ENCODE assay signal across 1 cellular context in the genomic region with DNA sequence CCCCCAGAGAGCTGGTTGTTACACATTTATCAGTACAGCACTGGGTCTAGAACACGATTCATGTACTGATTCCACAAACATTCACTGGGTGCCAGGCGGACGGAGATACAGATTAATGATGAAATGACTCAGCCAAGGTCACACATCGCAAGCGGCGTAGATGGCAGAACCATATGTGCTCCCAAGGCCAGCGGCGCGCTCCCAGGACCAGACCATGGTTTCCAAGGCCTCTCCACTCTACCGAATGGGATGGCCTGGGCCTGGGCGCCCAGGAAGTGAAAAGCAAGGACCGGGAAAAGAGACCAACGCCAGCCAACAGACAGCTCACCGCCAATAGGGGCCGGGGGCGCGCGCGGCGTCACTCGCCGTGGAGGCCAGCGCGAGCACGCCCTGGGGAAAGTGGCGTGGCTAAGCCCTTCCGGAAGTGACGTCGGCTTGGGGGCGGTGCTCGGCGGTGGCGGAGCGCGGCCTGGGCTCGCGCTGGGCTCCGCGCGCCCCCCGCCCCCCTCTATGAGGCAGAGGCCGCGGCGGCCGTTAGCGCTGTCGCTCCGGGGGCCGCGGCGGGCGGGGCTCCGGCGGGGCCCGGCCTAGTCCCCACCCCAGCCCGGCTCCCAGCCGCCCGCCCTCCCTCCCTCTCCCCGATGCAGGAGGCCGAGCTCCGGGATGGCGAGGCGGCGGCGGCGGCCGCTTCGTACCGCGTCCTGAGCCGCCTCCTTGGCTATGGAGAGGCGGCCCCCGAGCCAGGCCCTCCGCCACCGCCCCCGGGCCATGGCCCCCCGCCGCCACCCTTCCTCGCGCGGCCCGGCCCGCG.
TF ChIP-seq lines count a peak whose summit lies in the region.

A gene with protein sequence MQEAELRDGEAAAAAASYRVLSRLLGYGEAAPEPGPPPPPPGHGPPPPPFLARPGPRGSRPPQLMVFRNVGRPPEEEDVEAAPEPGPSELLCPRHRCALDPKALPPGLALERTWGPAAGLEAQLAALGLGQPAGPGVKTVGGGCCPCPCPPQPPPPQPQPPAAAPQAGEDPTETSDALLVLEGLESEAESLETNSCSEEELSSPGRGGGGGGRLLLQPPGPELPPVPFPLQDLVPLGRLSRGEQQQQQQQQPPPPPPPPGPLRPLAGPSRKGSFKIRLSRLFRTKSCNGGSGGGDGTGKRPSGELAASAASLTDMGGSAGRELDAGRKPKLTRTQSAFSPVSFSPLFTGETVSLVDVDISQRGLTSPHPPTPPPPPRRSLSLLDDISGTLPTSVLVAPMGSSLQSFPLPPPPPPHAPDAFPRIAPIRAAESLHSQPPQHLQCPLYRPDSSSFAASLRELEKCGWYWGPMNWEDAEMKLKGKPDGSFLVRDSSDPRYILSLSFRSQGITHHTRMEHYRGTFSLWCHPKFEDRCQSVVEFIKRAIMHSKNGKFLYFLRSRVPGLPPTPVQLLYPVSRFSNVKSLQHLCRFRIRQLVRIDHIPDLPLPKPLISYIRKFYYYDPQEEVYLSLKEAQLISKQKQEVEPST (plus strand): TSS at position 433 of the 811 bp plus-strand sequence. CDS start 209 bp downstream, at position 642.

TF ChIP-seq in HepG2, 621 proteins besides CTCF, POLR2A, EP300 and RAD21 (continued from another document and continues in another):
- TF ChIP-seq, protein P1, sequence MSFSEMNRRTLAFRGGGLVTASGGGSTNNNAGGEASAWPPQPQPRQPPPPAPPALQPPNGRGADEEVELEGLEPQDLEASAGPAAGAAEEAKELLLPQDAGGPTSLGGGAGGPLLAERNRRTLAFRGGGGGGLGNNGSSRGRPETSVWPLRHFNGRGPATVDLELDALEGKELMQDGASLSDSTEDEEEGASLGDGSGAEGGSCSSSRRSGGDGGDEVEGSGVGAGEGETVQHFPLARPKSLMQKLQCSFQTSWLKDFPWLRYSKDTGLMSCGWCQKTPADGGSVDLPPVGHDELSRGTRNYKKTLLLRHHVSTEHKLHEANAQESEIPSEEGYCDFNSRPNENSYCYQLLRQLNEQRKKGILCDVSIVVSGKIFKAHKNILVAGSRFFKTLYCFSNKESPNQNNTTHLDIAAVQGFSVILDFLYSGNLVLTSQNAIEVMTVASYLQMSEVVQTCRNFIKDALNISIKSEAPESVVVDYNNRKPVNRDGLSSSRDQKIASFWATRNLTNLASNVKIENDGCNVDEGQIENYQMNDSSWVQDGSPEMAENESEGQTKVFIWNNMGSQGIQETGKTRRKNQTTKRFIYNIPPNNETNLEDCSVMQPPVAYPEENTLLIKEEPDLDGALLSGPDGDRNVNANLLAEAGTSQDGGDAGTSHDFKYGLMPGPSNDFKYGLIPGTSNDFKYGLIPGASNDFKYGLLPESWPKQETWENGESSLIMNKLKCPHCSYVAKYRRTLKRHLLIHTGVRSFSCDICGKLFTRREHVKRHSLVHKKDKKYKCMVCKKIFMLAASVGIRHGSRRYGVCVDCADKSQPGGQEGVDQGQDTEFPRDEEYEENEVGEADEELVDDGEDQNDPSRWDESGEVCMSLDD (CRISPR knock-in tag; IDR thresholded peaks at IDR 0.05; ENCODE audit: borderline replicate concordance), result 0 out of 2 replicates have a peak, but pooled peaks have one; percentile 46
- TF ChIP-seq ZBTB7B (CRISPR knock-in tag; IDR thresholded peaks at IDR 0.05), result peak; percentile 63; the same call in 1 of the 2 replicates
- peak; percentile 87 for TF ChIP-seq ELF1 (CRISPR knock-in tag; IDR thresholded peaks at IDR 0.05)
- peak; percentile 74; the same call in 1 of the 2 replicates for TF ChIP-seq NKX3-1 (CRISPR knock-in tag; IDR thresholded peaks at IDR 0.05)
- TF ChIP-seq SRSF1 (optimal IDR thresholded peaks at IDR 0.05; ENCODE audit: low read depth, low read length), result no peak
- TF ChIP-seq, protein P2, sequence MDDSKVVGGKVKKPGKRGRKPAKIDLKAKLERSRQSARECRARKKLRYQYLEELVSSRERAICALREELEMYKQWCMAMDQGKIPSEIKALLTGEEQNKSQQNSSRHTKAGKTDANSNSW (CRISPR knock-in tag; IDR thresholded peaks at IDR 0.05; ENCODE audit: borderline replicate concordance), result 0 out of 2 replicates have a peak, but pooled peaks have one; percentile 11
- TF ChIP-seq, protein P3, sequence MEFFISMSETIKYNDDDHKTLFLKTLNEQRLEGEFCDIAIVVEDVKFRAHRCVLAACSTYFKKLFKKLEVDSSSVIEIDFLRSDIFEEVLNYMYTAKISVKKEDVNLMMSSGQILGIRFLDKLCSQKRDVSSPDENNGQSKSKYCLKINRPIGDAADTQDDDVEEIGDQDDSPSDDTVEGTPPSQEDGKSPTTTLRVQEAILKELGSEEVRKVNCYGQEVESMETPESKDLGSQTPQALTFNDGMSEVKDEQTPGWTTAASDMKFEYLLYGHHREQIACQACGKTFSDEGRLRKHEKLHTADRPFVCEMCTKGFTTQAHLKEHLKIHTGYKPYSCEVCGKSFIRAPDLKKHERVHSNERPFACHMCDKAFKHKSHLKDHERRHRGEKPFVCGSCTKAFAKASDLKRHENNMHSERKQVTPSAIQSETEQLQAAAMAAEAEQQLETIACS (CRISPR knock-in tag; IDR thresholded peaks at IDR 0.05), result peak; percentile 96
- no peak for TF ChIP-seq SETDB1 (CRISPR knock-in tag; IDR thresholded peaks at IDR 0.05; ENCODE audit: borderline replicate concordance)
- TF ChIP-seq, protein P4, sequence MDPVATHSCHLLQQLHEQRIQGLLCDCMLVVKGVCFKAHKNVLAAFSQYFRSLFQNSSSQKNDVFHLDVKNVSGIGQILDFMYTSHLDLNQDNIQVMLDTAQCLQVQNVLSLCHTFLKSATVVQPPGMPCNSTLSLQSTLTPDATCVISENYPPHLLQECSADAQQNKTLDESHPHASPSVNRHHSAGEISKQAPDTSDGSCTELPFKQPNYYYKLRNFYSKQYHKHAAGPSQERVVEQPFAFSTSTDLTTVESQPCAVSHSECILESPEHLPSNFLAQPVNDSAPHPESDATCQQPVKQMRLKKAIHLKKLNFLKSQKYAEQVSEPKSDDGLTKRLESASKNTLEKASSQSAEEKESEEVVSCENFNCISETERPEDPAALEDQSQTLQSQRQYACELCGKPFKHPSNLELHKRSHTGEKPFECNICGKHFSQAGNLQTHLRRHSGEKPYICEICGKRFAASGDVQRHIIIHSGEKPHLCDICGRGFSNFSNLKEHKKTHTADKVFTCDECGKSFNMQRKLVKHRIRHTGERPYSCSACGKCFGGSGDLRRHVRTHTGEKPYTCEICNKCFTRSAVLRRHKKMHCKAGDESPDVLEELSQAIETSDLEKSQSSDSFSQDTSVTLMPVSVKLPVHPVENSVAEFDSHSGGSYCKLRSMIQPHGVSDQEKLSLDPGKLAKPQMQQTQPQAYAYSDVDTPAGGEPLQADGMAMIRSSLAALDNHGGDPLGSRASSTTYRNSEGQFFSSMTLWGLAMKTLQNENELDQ (CRISPR knock-in tag; IDR thresholded peaks at IDR 0.05; ENCODE audit: borderline replicate concordance), result peak; percentile 89; the same call in 1 of the 2 replicates
- TF ChIP-seq, protein P5, sequence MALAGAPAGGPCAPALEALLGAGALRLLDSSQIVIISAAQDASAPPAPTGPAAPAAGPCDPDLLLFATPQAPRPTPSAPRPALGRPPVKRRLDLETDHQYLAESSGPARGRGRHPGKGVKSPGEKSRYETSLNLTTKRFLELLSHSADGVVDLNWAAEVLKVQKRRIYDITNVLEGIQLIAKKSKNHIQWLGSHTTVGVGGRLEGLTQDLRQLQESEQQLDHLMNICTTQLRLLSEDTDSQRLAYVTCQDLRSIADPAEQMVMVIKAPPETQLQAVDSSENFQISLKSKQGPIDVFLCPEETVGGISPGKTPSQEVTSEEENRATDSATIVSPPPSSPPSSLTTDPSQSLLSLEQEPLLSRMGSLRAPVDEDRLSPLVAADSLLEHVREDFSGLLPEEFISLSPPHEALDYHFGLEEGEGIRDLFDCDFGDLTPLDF (CRISPR knock-in tag; IDR thresholded peaks at IDR 0.05), result peak; percentile 90
- TF ChIP-seq ZNF724P (CRISPR knock-in tag; IDR thresholded peaks at IDR 0.05; ENCODE audit: borderline replicate concordance), result peak; percentile 81; the same call in 1 of the 2 replicates
- TF ChIP-seq, protein P6, sequence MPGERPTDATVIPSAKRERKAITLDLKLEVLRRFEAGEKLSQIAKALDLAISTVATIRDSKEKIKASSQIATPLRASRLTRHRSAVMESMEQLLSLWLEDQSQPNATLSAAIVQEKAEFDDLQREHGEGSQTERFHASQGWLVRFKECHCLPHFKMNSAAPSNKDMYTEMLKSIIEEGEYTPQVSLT (CRISPR knock-in tag; IDR thresholded peaks at IDR 0.05; ENCODE audit: borderline replicate concordance, low read depth), result no peak; the same call in 1 of the 2 replicates
- no peak for TF ChIP-seq ZNF773 (CRISPR knock-in tag; IDR thresholded peaks at IDR 0.05; ENCODE audit: borderline replicate concordance)
- TF ChIP-seq ZNF7 (CRISPR knock-in tag; IDR thresholded peaks at IDR 0.05), result no peak
- no peak for TF ChIP-seq ZNF775 (CRISPR knock-in tag; IDR thresholded peaks at IDR 0.05; ENCODE audit: borderline replicate concordance)
- TF ChIP-seq REXO4 (CRISPR knock-in tag; IDR thresholded peaks at IDR 0.05; ENCODE audit: borderline replicate concordance), result no peak
- TF ChIP-seq ZNF891 (CRISPR knock-in tag; IDR thresholded peaks at IDR 0.05), result peak; percentile 58
- no peak for TF ChIP-seq ZNF530 (CRISPR knock-in tag; IDR thresholded peaks at IDR 0.05; ENCODE audit: low read depth)
- TF ChIP-seq, protein P7, sequence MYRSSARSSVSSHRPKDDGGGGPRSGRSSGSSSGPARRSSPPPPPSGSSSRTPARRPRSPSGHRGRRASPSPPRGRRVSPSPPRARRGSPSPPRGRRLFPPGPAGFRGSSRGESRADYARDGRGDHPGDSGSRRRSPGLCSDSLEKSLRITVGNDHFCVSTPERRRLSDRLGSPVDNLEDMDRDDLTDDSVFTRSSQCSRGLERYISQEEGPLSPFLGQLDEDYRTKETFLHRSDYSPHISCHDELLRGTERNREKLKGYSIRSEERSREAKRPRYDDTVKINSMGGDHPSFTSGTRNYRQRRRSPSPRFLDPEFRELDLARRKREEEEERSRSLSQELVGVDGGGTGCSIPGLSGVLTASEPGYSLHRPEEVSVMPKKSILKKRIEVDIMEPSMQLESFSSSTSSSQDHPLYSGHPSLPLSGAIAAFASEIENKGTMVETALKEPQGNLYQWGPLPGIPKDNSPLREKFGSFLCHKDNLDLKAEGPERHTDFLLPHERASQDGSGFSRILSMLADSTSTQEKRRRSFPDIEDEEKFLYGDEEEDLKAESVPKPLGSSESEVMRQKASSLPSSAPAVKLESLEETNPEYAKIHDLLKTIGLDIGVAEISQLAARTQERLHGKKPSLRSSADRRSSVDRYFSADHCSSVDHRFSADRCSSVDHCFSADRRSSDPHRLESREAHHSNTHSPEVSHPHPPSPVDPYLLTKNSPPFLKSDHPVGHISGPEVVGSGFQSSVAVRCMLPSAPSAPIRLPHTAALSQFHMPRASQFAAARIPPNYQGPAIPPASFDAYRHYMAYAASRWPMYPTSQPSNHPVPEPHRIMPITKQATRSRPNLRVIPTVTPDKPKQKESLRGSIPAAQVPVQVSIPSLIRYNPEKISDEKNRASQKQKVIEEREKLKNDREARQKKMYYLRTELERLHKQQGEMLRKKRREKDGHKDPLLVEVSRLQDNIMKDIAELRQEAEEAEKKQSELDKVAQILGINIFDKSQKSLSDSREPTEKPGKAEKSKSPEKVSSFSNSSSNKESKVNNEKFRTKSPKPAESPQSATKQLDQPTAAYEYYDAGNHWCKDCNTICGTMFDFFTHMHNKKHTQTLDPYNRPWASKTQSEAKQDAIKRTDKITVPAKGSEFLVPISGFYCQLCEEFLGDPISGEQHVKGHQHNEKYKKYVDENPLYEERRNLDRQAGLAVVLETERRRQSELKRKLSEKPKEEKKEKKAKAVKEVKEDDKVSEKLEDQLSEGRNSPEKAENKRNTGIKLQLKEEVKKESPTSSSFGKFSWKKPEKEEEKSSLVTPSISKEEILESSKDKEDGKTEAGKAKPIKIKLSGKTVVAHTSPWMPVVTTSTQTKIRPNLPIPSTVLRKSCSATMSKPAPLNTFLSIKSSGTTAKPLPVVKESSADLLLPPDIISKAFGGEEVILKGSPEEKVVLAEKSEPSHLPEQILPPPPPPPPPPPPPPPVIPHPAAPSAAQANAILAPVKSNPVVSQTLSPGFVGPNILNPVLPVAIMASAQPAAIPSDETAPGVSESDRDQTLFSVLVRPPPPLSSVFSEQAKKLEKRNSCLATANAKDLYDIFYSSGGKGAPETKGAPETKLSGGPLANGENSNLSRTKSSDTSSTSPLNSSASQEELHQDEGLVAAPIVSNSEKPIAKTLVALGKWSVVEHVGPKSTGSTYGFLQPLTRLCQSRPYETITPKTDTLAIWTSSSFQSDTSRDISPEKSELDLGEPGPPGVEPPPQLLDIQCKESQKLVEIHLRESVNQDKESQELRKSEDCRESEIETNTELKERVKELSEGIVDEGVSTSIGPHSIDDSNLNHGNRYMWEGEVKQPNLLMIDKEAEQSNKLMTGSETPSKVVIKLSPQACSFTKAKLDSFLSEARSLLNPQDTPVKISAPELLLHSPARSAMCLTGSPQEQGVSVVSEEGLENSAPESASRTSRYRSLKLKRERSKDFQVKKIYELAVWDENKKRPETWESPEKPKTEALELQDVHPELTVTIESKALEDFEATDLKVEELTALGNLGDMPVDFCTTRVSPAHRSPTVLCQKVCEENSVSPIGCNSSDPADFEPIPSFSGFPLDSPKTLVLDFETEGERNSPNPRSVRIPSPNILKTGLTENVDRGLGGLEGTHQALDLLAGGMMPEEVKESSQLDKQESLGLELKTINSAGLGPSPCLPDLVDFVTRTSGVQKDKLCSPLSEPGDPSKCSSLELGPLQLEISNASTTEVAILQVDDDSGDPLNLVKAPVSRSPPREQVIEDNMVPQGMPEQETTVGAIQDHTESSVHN (CRISPR knock-in tag; IDR thresholded peaks at IDR 0.05), result peak; percentile 88
- TF ChIP-seq FOXA3 (CRISPR knock-in tag; IDR thresholded peaks at IDR 0.05), result peak; percentile 69; the same call in 1 of the 2 replicates
- TF ChIP-seq HOXA5 (CRISPR knock-in tag; IDR thresholded peaks at IDR 0.05), result 0 out of 2 replicates have a peak, but pooled peaks have one; percentile 33
- TF ChIP-seq ZNF343 (CRISPR knock-in tag; IDR thresholded peaks at IDR 0.05), result peak; percentile 48; the same call in 1 of the 2 replicates
- no peak for TF ChIP-seq KLF13 (CRISPR knock-in tag; IDR thresholded peaks at IDR 0.05)
- TF ChIP-seq ZNF124 (CRISPR knock-in tag; IDR thresholded peaks at IDR 0.05), result 0 out of 2 replicates have a peak, but pooled peaks have one; percentile 34
- TF ChIP-seq, protein P8, sequence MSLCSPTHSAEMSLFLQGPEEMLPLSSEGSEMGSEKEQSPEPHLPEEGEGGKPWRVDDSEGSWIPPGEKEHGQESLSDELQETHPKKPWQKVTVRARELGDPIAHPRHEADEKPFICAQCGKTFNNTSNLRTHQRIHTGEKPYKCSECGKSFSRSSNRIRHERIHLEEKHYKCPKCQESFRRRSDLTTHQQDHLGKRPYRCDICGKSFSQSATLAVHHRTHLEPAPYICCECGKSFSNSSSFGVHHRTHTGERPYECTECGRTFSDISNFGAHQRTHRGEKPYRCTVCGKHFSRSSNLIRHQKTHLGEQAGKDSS (CRISPR knock-in tag; IDR thresholded peaks at IDR 0.05; ENCODE audit: borderline replicate concordance, low read depth), result peak; percentile 86; the same call in 1 of the 2 replicates
